In the genomic region with DNA sequence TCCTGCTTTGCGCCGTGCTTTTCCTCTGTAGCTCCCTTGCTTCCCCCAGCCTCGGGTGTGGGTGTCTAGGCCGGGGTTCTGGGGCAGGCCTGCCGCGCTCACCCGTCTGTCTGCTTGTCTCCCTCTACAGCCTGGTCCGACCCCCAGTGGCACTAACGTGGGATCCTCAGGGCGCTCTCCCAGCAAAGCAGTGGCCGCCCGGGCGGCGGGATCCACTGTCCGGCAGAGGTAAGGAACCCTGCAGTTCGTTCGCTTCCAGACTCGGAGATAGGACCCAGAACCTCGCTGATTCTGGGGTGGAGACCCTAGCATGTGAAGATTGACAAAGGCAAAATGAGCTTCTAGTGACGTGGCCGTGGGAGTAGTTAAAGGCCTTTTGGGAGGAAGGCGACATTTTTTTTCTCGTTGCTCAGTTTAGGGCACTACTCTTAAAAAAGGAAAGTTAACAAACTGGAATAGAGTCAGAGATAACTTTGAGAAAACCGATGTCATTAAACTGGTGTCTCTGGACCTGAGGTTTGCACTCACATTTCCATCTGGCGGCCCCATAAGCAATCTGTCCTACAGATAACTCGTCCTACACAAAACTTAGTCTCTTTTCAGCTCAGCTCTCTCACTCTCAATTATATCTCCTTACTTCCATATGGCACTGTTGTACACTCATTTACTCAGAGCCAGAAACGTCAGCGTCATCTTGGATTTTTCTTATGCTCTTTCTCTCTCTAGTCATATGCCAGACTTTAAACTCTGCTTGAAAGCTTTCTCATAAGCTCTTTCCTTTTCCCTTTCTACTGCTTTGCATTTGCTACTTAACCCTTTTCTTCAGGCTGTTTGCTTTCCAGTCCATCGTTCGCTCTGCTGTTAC, we compare ENCODE assay signal across 8 cellular contexts. TPM values are rescaled to one million over a fixed set of nuclear protein-coding genes. Genes with fewer than 3 reads are reported as not detected.
A peak's percentile ranks its signal among the peaks of the same experiment; 100 is the strongest.
DNase-seq lines count a peak whose midpoint lies in the region; ATAC-seq and TF ChIP-seq lines count a peak whose summit lies in the region.

No MANE protein-coding gene starts in this region.

- DNase-seq in activated naive CD4-positive, alpha-beta T cell treated with anti-CD3 and anti-CD28 coated beads for 36 hours, result peak; percentile 18
- DNase-seq in activated naive CD4-positive, alpha-beta T cell treated with anti-CD3 and anti-CD28 coated beads, Interleukin-2, amount 50 U/mL, for 16 hours, result no peak
- peak; percentile 51 for DNase-seq in adipocyte (ENCODE audit: low read depth)
- no peak for DNase-seq in immature natural killer cell
- DNase-seq in stomach, result no peak
- DNase-seq in retina, result no peak
- DNase-seq in DMS153 treated with DMSO at 0.1 percent for 48 hours (lab: John Stamatoyannopoulos, UW; ENCODE audit: unreplicated experiment), result no peak

- peak overlapping the region; percentile 99 for H3K9ac ChIP-seq in adipocyte (ENCODE audit: low read length)

- H3K4me1 ChIP-seq in adipocyte (ENCODE audit: control insufficient read depth, insufficient read depth, low read length) (peaks cover 48% of the 10 kb centered on the region), stomach (peaks cover 42 to 79% (median 55%) of the 10 kb centered on the region in 4 donors)

- TF ChIP-seq CTCF in stomach (IDR thresholded peaks at IDR 0.05), result no peak

- peak overlapping the region; percentile 89 to 95 (median 92) for H3K27ac ChIP-seq in stomach

- ATAC-seq in HG03159 (IDR thresholded peaks at IDR 0.05; ENCODE audit: unreplicated experiment), result peak; percentile 24

- H3K9me3 Mint-ChIP-seq in activated naive CD4-positive, alpha-beta T cell treated with anti-CD3 and anti-CD28 coated beads for 36 hours, result no peaks in the 10 kb centered on the region
- H3K9me3 Mint-ChIP-seq in immature natural killer cell, result peaks cover 0 to 2% (median 0%) of the 10 kb centered on the region in 6 donors

- peaks cover 52% of the 10 kb centered on the region for H3K4me1 Mint-ChIP-seq in activated naive CD4-positive, alpha-beta T cell treated with anti-CD3 and anti-CD28 coated beads for 36 hours (ENCODE audit: low read depth)
- H3K4me1 Mint-ChIP-seq in immature natural killer cell, result peaks cover 64 to 88% of the 10 kb centered on the region in 2 donors

- H3K36me3 Mint-ChIP-seq in activated naive CD4-positive, alpha-beta T cell treated with anti-CD3 and anti-CD28 coated beads for 36 hours (ENCODE audit: low read depth), result peaks cover 22% of the 10 kb centered on the region
- H3K36me3 Mint-ChIP-seq in immature natural killer cell, result peaks cover 0 to 12% (median 11%) of the 10 kb centered on the region in 3 donors

- peak overlapping the region; percentile 97 for H3K4me3 Mint-ChIP-seq in activated naive CD4-positive, alpha-beta T cell treated with anti-CD3 and anti-CD28 coated beads for 36 hours
- peak overlapping the region; percentile 99 to 100 (median 99) for H3K4me3 Mint-ChIP-seq in immature natural killer cell

- intact Hi-C loops in activated naive CD4-positive, alpha-beta T cell treated with anti-CD3 and anti-CD28 coated beads for 36 hours (cut with micrococcal nuclease), result loop anchor here (1.0 to 5.0 kb wide), 8 partner anchors 31 to 1375 kb away; partner anchors contain the start of genes GALNT12 and INVS
- intact Hi-C loops in stomach (cut with DNase I; ENCODE audit: low total_unique reads), result no loop called here

- H3K4me3 ChIP-seq in adipocyte (ENCODE audit: low read length) (peak overlapping the region; percentile 99), stomach (peak overlapping the region; percentile 76 to 97 (median 89))

- peak overlapping the region; percentile 98 for H3K27ac Mint-ChIP-seq in activated naive CD4-positive, alpha-beta T cell treated with anti-CD3 and anti-CD28 coated beads for 36 hours
- H3K27ac Mint-ChIP-seq in immature natural killer cell, result peak overlapping the region; percentile 100

- TF ChIP-seq EP300 in stomach (IDR thresholded peaks at IDR 0.05), result no peak

- CTCF ChIA-PET in activated naive CD4-positive, alpha-beta T cell treated with anti-CD3 and anti-CD28 coated beads for 36 hours (lab: Charles Lee), result interaction anchor here (0.7 to 5.4 kb wide), 4 partner anchors 9 to 1097 kb away, joined by 3 to 44 read pairs (median 8); no protein-coding TSS in a partner anchor

- no peaks in the 10 kb centered on the region for H3K27me3 Mint-ChIP-seq in activated naive CD4-positive, alpha-beta T cell treated with anti-CD3 and anti-CD28 coated beads for 36 hours (ENCODE audit: low read depth)
- peaks cover 9 to 16% (median 9%) of the 10 kb centered on the region in 3 donors for H3K27me3 Mint-ChIP-seq in immature natural killer cell (ENCODE audit: low read depth in 3 of 3)

- 3 to 6% (median 5%) methylated on average over 30 of the region's 30 CpGs for WGBS in stomach, 5 donors

- H3K9me3 ChIP-seq in adipocyte (ENCODE audit: control insufficient read depth, low read length) (no peaks in the 10 kb centered on the region), stomach (no peaks in the 10 kb centered on the region)

- H3K36me3 ChIP-seq in adipocyte (ENCODE audit: control insufficient read depth, insufficient read depth, low read length, severe bottlenecking) (peaks cover 45% of the 10 kb centered on the region), stomach (peaks cover 6 to 42% (median 39%) of the 10 kb centered on the region in 4 donors)

- H3K27me3 ChIP-seq in adipocyte (replicated peaks; ENCODE audit: control insufficient read depth, insufficient read depth, low read length) (no peaks in the 10 kb centered on the region), stomach (no peaks in the 10 kb centered on the region)

- TF ChIP-seq POLR2A in stomach (IDR thresholded peaks at IDR 0.05), result no peak

RNA-seq across cellular contexts. Expression of gene SEC61B, which starts 0.6 kb away (rescaled TPM):
- total RNA-seq in activated naive CD4-positive, alpha-beta T cell treated with anti-CD3 and anti-CD28 coated beads for 36 hours, result 100 to 1,000 TPM; 105 TPM
- polyA plus RNA-seq in immature natural killer cell, result 100 to 1,000 TPM; 408 to 447 (median 440) TPM
- total RNA-seq in stomach, result 100 to 1,000 TPM in 2 of 5 donors, 10 to 100 TPM in 1, 1 to 10 TPM in 2; 4.1 to 172 (median 73.8) TPM
- 100 to 1,000 TPM; 213 to 467 (median 346) TPM for polyA plus RNA-seq in stomach

RNA-seq across cellular contexts. Expression of gene ALG2, which starts 0.9 kb away (rescaled TPM):
- total RNA-seq in activated naive CD4-positive, alpha-beta T cell treated with anti-CD3 and anti-CD28 coated beads for 36 hours, result 10 to 100 TPM; 11.3 to 11.8 TPM
- polyA plus RNA-seq in immature natural killer cell (10 to 100 TPM; 23.8 to 37.1 (median 32.4) TPM), stomach (10 to 100 TPM; 12.5 to 19.0 (median 15.9) TPM)
- 10 to 100 TPM in 4 of 5 donors, 1 to 10 TPM in 1; 1.8 to 33.9 (median 28.0) TPM for total RNA-seq in stomach

Comparison
In these comparisons a context has a peak if more than half of its experiments do, and no peak if none do; other contexts are left out.
1. DNase-seq: peak in activated naive CD4-positive, alpha-beta T cell treated with anti-CD3 and anti-CD28 coated beads for 36 hours (single experiment) and adipocyte (single experiment); none in activated naive CD4-positive, alpha-beta T cell treated with anti-CD3 and anti-CD28 coated beads, Interleukin-2, amount 50 U/mL, for 16 hours (single experiment), immature natural killer cell (0 of 3), stomach (single experiment), retina (single experiment) and DMS153 treated with DMSO at 0.1 percent for 48 hours (single experiment).